ENCODE assay signal across 8 cellular contexts in genomic region chr5:115842089-115842881, GRCh38.
DNase-seq lines count a peak whose midpoint lies in the region; ATAC-seq and FAIRE-seq lines count a peak whose summit lies in the region.

No MANE protein-coding gene starts in this region.

- H3K27me3 Mint-ChIP-seq in central memory CD8-positive, alpha-beta T cell: no peaks in the 10 kb centered on the region

- H3K27ac ChIP-seq in layer of hippocampus (ENCODE audit: low read depth, low read length): peak overlapping the region; percentile 91

- peaks cover 43% of the 10 kb centered on the region for H3K4me1 Mint-ChIP-seq in central memory CD8-positive, alpha-beta T cell

- peak overlapping the region; percentile 98 for H3K27ac Mint-ChIP-seq in central memory CD8-positive, alpha-beta T cell (ENCODE audit: low read depth)

- no peak for FAIRE-seq in HTR-8/SVneo (lab: Jason Lieb, UNC)

- peak; percentile 36 for ATAC-seq in GM21529 (IDR thresholded peaks at IDR 0.05; ENCODE audit: unreplicated experiment)
- ATAC-seq in central memory CD8-positive, alpha-beta T cell (replicated peaks; ENCODE audit: extremely low read depth, poor library complexity, severe bottlenecking): peak; percentile 8
- peak; percentile 6 for ATAC-seq in stimulated activated naive CD8-positive, alpha-beta T cell treated with anti-CD3 and anti-CD28 coated beads, Interleukin-15, Interleukin-2, amounts not matched to agents 100 U/mL and 50 U/mL, for 24 hours

- peaks cover 24% of the 10 kb centered on the region for H3K36me3 Mint-ChIP-seq in central memory CD8-positive, alpha-beta T cell (ENCODE audit: insufficient read depth)

- H3K4me3 Mint-ChIP-seq in central memory CD8-positive, alpha-beta T cell: peak overlapping the region; percentile 97

- peak; percentile 60 for DNase-seq in NCI-H2029 (lab: John Stamatoyannopoulos, UW)
- DNase-seq in NCI-H2029 treated with DMSO at 0.1 percent for 48 hours (lab: John Stamatoyannopoulos, UW): no peak
- peak; percentile 51 for DNase-seq in HTR-8/SVneo (ENCODE audit: insufficient read length, low spot score)
- peak; percentile 49 for DNase-seq in SHP77 treated with DMSO at 0.1 percent for 48 hours (lab: John Stamatoyannopoulos, UW)
- DNase-seq in central memory CD8-positive, alpha-beta T cell (ENCODE audit: low spot score in 2 of 2): no peak
- no peak for DNase-seq in stimulated activated naive CD8-positive, alpha-beta T cell treated with anti-CD3 and anti-CD28 coated beads, Interleukin-15, Interleukin-2, amounts not matched to agents 100 U/mL and 50 U/mL, for 24 hours

- no peaks in the 10 kb centered on the region for H3K9me3 Mint-ChIP-seq in central memory CD8-positive, alpha-beta T cell

- H3K27me3 ChIP-seq in layer of hippocampus (ENCODE audit: control insufficient read depth, insufficient read depth, low read length): no peaks in the 10 kb centered on the region

Comparison
In these comparisons a context has a peak if more than half of its experiments do, and no peak if none do; other contexts are left out.
1. DNase-seq: peak in NCI-H2029 (single experiment), HTR-8/SVneo (single experiment) and SHP77 treated with DMSO at 0.1 percent for 48 hours (single experiment); none in NCI-H2029 treated with DMSO at 0.1 percent for 48 hours (single experiment), central memory CD8-positive, alpha-beta T cell (0 of 2) and stimulated activated naive CD8-positive, alpha-beta T cell treated with anti-CD3 and anti-CD28 coated beads, Interleukin-15, Interleukin-2, amounts not matched to agents 100 U/mL and 50 U/mL, for 24 hours (single experiment).
2. Peak in every context shown above with its lines, with median percentiles within 50 percentile points of each other: ATAC-seq.